In the genomic region with DNA sequence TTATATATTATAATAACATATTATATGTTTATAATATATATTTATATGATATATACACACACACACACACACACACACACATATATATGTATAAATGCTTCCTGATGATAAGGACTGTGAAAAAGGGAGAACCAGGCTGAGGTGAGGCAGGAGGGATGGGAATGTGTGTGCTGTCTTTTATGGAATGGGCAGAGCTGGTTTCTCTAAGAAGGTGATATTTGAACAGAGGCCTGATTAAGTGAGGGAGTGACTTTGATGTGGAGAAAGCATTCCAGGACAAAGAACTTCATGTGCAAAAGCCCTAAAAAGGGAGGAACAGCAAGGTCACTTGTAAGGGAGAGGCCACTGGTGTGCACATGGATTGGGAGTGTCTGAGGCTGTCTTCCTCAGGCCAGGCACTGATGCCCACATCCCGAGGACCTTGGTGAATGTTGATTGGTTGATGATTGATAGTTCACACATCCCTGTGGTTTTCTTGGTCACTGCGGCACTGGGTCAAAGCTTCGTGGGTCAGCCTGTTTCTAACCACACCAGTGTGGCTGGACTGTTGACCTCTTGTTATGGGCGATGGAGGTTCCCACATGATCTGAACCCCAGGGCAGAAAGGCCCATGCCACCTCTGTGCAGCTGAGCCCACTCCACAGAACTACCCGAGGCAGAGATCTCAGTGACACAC, we compare ENCODE assay signal across 19 cellular contexts.
"Had no signal": no experiment of that assay in that cellular context is flagged by ENCODE, and none has a peak within 500 bp of the region (broad histone marks: within the 10 kb centered on the region; RNA-seq: fewer than 3 reads in every experiment).

No MANE protein-coding gene starts in this region.

- H3K9me3 ChIP-seq: esophagus squamous epithelium, right atrium auricular region, tibial nerve had no signal

- H3K4me3 Mint-ChIP-seq: activated B cell treated with CpG ODN at 0.5 μM for 24 hours; activated CD8-positive, alpha-beta T cell treated with anti-CD3 and anti-CD28 coated beads for 36 hours; activated naive CD4-positive, alpha-beta T cell treated with anti-CD3 and anti-CD28 coated beads for 36 hours; activated T-cell treated with anti-CD3 and anti-CD28 coated beads, Interleukin-2, amount 50 U/mL, for 4 hours; brain; mesothelial cell of epicardium; nephron progenitor cell; T-helper 2 cell treated with Interferon-gamma antibody and Interleukin-4, amounts not matched to agents 5 μg/mL and 100 μg/mL, for 36 hours had no signal

- DNase-seq: activated B cell treated with CpG ODN at 0.5 μM for 24 hours; activated CD4-positive, alpha-beta T cell treated with anti-CD3 and anti-CD28 coated beads for 4 hours; activated CD8-positive, alpha-beta T cell treated with anti-CD3 and anti-CD28 coated beads for 36 hours; activated naive CD4-positive, alpha-beta T cell treated with anti-CD3 and anti-CD28 coated beads for 36 hours; activated T-cell treated with anti-CD3 and anti-CD28 coated beads, Interleukin-2, amount 50 U/mL, for 4 hours; anterior cingulate cortex; central memory CD4-positive, alpha-beta T cell; esophagus squamous epithelium; nephron progenitor cell; stimulated activated naive CD8-positive, alpha-beta T cell treated with anti-CD3 and anti-CD28 coated beads, Interleukin-15, Interleukin-2, amounts not matched to agents 100 U/mL and 50 U/mL, for 24 hours; substantia nigra; SW 1271 had no signal

- ATAC-seq: activated CD8-positive, alpha-beta T cell treated with anti-CD3 and anti-CD28 coated beads for 36 hours; activated T-cell treated with anti-CD3 and anti-CD28 coated beads, Interleukin-2, amount 50 U/mL, for 4 hours; stimulated activated naive CD8-positive, alpha-beta T cell treated with anti-CD3 and anti-CD28 coated beads, Interleukin-15, Interleukin-2, amounts not matched to agents 100 U/mL and 50 U/mL, for 24 hours had no signal

- H3K36me3 Mint-ChIP-seq: brain, mesothelial cell of epicardium had no signal

- H3K4me1 Mint-ChIP-seq: activated B cell treated with CpG ODN at 0.5 μM for 24 hours had no signal

- H3K9me3 Mint-ChIP-seq: activated B cell treated with CpG ODN at 0.5 μM for 24 hours; activated CD8-positive, alpha-beta T cell treated with anti-CD3 and anti-CD28 coated beads for 36 hours; activated naive CD4-positive, alpha-beta T cell treated with anti-CD3 and anti-CD28 coated beads for 36 hours; activated T-cell treated with anti-CD3 and anti-CD28 coated beads, Interleukin-2, amount 50 U/mL, for 4 hours; T-helper 2 cell treated with Interferon-gamma antibody and Interleukin-4, amounts not matched to agents 5 μg/mL and 100 μg/mL, for 36 hours had no signal

- H3K4me3 ChIP-seq: coronary artery, esophagus squamous epithelium, right atrium auricular region, tibial nerve had no signal

- H3K27me3 Mint-ChIP-seq: activated B cell treated with CpG ODN at 0.5 μM for 24 hours, brain, progenitor cell of endocrine pancreas had no signal

- H3K4me1 ChIP-seq: right atrium auricular region, tibial nerve had no signal

- H3K36me3 ChIP-seq: esophagus squamous epithelium, right atrium auricular region, tibial nerve had no signal

- H3K27ac Mint-ChIP-seq: activated B cell treated with CpG ODN at 0.5 μM for 24 hours; activated CD8-positive, alpha-beta T cell treated with anti-CD3 and anti-CD28 coated beads for 36 hours; activated naive CD4-positive, alpha-beta T cell treated with anti-CD3 and anti-CD28 coated beads for 36 hours; brain; mesothelial cell of epicardium; nephron progenitor cell; T-helper 2 cell treated with Interferon-gamma antibody and Interleukin-4, amounts not matched to agents 5 μg/mL and 100 μg/mL, for 36 hours had no signal

- H3K27me3 ChIP-seq: esophagus squamous epithelium, right atrium auricular region, tibial nerve had no signal

- H3K27ac ChIP-seq: coronary artery, esophagus squamous epithelium, right atrium auricular region, tibial nerve had no signal
